In genomic region chr20:19888269-19888669, GRCh38 we compare ENCODE assay signal across 1 cellular context.
TF ChIP-seq lines count a peak whose summit lies in the region.

No MANE protein-coding gene starts in this region.

TF ChIP-seq in GM23338, 12 proteins besides CTCF, POLR2A, EP300 and RAD21 (continued from another document):
- TF ChIP-seq ZNF462 (CRISPR knock-in tag; IDR thresholded peaks at IDR 0.05) (no peak), POLR2AphosphoS5 (IDR thresholded peaks at IDR 0.05; ENCODE audit: low read depth) (no peak), ZNF114 (CRISPR knock-in tag; IDR thresholded peaks at IDR 0.05) (no peak), STAT1 (IDR thresholded peaks at IDR 0.05; ENCODE audit: unreplicated experiment) (no peak), EZH2 (IDR thresholded peaks at IDR 0.05; ENCODE audit: low read depth, unreplicated experiment) (no peak)
